In the genomic region with DNA sequence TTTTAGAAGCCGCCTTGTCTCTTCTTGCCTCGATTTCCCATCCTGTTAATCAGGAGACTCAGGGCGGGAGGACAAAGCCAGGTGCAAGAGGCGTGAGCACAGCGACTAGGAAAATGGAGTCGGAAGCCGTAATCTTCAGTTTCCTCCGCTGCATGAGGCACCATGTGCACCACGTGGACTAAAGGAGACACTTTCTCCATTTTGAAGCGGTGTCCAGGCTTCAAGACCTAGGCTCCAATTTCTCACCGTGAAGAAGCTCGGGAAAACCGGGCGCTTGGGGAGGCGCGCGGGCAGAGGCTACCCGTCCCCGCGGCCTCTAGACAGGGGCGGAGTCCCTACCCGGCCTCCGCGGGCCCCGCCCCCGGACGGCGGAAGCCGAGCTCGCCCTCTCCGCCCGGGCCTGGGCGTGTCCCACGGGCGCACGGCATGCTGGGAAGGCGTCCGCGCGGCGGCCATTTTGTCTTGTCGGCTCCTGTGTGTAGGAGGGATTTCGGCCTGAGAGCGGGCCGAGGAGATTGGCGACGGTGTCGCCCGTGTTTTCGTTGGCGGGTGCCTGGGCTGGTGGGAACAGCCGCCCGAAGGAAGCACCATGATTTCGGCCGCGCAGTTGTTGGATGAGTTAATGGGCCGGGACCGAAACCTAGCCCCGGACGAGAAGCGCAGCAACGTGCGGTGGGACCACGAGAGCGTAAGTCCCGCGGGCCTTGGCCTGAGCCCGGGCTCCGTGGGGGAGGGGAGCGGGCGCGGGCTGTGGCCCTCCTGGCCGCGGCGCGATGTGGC, we compare ENCODE assay signal across 8 cellular contexts. TPM values are rescaled to one million over a fixed set of nuclear protein-coding genes. Genes with fewer than 3 reads are reported as not detected.
A peak's percentile ranks its signal among the peaks of the same experiment; 100 is the strongest.
DNase-seq lines count a peak whose midpoint lies in the region; FAIRE-seq and TF ChIP-seq lines count a peak whose summit lies in the region.

A gene with protein sequence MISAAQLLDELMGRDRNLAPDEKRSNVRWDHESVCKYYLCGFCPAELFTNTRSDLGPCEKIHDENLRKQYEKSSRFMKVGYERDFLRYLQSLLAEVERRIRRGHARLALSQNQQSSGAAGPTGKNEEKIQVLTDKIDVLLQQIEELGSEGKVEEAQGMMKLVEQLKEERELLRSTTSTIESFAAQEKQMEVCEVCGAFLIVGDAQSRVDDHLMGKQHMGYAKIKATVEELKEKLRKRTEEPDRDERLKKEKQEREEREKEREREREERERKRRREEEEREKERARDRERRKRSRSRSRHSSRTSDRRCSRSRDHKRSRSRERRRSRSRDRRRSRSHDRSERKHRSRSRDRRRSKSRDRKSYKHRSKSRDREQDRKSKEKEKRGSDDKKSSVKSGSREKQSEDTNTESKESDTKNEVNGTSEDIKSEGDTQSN (plus strand): TSS at position 460 of the 780 bp plus-strand sequence. CDS start 130 bp downstream, at position 590.

- H3K9me3 Mint-ChIP-seq in HFFc6: no peaks in the 10 kb centered on the region

- H3K36me3 Mint-ChIP-seq in HFFc6 (ENCODE audit: low read depth): peaks cover 16% of the 10 kb centered on the region

- H3K4me3 Mint-ChIP-seq in HFFc6: peak within 1 kb of the TSS; percentile 97

- FAIRE-seq in frontal cortex (lab: Jason Lieb, UNC): no peak

- peaks cover 5% of the 10 kb centered on the region; the same call in 1 of the 2 replicates for H3K27me3 Mint-ChIP-seq in HFFc6 (ENCODE audit: insufficient read depth)

- in situ Hi-C loops in SK-MEL-5 (cut with HindIII; ENCODE audit: low pct_unique_long_range_greater_than_20kb, low sequenced_read_pairs): no loop called here

- peak; percentile 59 for DNase-seq in GM04503 (ENCODE audit: low read depth)
- peak; percentile 89 for DNase-seq in HFFc6
- DNase-seq in NAMALWA (ENCODE audit: low spot score): peak; percentile 96
- DNase-seq in SK-MEL-5 (ENCODE audit: low read depth, low spot score): peak; percentile 93
- DNase-seq in activated naive CD4-positive, alpha-beta T cell treated with Interleukin-2 at 50 U/mL for 16 hours: peak; percentile 95
- DNase-seq in frontal cortex (ENCODE audit: low spot score in 2 of 2): peak; percentile 96 to 97
- DNase-seq in non-pigmented ciliary epithelial cell (ENCODE audit: low read depth): peak; percentile 55
- DNase-seq in substantia nigra (lab: John Stamatoyannopoulos, UW): peak; percentile 50 to 96 (median 88)

- TF ChIP-seq CTCF in HFFc6 (IDR thresholded peaks at IDR 0.05): no peak

- H3K27ac ChIP-seq in substantia nigra (ENCODE audit: low read depth, low read length, poor library complexity, severe bottlenecking): peak within 1 kb of the TSS; percentile 92

- H3K27ac Mint-ChIP-seq in HFFc6: peak within 1 kb of the TSS; percentile 99

- peaks cover 28% of the 10 kb centered on the region for H3K4me1 Mint-ChIP-seq in HFFc6 (ENCODE audit: low read depth)

RNA-seq across cellular contexts. Expression of the gene that starts here (rescaled TPM):
- 10 to 100 TPM; 54.0 to 76.3 (median 59.1) TPM for total RNA-seq in HFFc6 (2021; fragmentation: NEBNext Ultra II Directional; extraction: Animal tissue kit (Norgen Biotek cat#: 25700))
- total RNA-seq in SK-MEL-5 (2014; rRNA removed; shearing (Covaris generic)): 29.4 and 38.2 TPM in 2 replicates
- 43.9 and 48.5 TPM in 2 replicates for polyA plus RNA-seq in SK-MEL-5 (2015; cell fraction: cytosol; rRNA removed)
- polyA plus RNA-seq in SK-MEL-5 (2015; cell fraction: nucleus; rRNA removed): 626 and 866 TPM in 2 replicates
- total RNA-seq in frontal cortex: 115 TPM

Comparison
In these comparisons a context has a peak if more than half of its experiments do, and no peak if none do; other contexts are left out.
1. Peak in every context shown above with its lines: DNase-seq and H3K27ac ChIP-seq.